Comparison of ENCODE assay signal across 9 cellular contexts in the genomic region with DNA sequence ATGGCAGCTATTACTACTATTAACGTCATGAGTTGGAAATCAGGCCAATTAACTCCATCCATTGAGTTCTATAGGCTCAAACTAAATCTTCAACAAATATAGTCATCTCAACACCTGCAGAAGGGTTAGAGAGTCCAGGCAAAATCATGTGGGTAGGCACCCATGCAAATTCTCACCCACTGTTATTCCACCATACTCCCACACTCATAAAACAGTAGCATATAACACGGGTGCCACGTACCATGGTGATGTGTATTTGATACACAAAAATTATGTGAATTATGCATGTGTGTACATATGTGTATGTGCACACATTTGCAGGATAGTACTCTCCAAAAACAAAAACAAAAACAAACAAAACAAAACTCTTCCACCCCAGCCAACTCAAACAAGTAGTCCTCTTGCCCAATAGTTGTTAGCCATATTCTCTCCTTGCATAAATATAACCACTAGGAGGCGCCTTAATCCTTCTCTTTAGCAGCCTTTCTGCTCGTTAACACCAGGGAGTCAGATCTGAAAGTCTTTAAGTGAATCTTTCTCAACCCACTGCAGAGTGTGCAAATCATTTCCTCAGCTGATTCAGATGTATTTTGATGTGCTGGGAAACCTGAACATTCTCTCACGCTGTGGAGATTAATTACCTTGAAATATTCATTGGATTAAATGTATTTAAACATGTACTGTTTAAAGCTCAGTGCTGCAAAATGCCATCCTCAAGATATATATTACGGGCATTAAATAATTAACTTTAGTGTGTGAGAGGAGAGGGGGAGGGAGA. TPM values are rescaled to one million over a fixed set of nuclear protein-coding genes. Genes with fewer than 3 reads are reported as not detected.
DNase-seq lines count a peak whose midpoint lies in the region; ATAC-seq and TF ChIP-seq lines count a peak whose summit lies in the region.
"Had no signal": no experiment of that assay in that cellular context is flagged by ENCODE, and none has a peak within 500 bp of the region (broad histone marks: within the 10 kb centered on the region; RNA-seq: fewer than 3 reads in every experiment).

No MANE protein-coding gene starts in this region.

- peaks cover 5% of the 10 kb centered on the region for H3K36me3 Mint-ChIP-seq in Calu3 (ENCODE audit: insufficient read depth, unreplicated experiment)
- no peaks in the 10 kb centered on the region for H3K36me3 Mint-ChIP-seq in activated naive CD8-positive, alpha-beta T cell treated with anti-CD3 and anti-CD28 coated beads, Interleukin-2, amount 50 U/mL, for 24 hours (ENCODE audit: low read depth)

- TF ChIP-seq CTCF in Calu3 (IDR thresholded peaks at IDR 0.05; ENCODE audit: unreplicated experiment) (peak; percentile 83), left ventricle myocardium inferior (IDR thresholded peaks at IDR 0.05; ENCODE audit: borderline replicate concordance) (peak; percentile 85)

- intact Hi-C loops in Calu3 (cut with micrococcal nuclease; ENCODE audit: unreplicated experiment): loop anchor here (1.0 to 5.0 kb wide), 4 partner anchors 80 to 202 kb away; no protein-coding TSS in a partner anchor
- intact Hi-C loops in left ventricle myocardium inferior (cut with micrococcal nuclease): loop anchor here (5.0 to 10.0 kb wide), 2 partner anchors 117 to 135 kb away; no protein-coding TSS in a partner anchor
- intact Hi-C loops in sciatic nerve (cut with DNase I): no loop called here

- CTCF ChIA-PET in Calu3 (lab: Charles Lee): interaction anchor here (0.5 to 2.9 kb wide), 13 partner anchors 30 to 510 kb away, joined by 3 to 16 read pairs (median 4); a partner anchor contains a TSS

- peaks cover 8% of the 10 kb centered on the region for H3K36me3 ChIP-seq in left ventricle myocardium inferior

- H3K9me3 Mint-ChIP-seq in Calu3 (ENCODE audit: low read depth, unreplicated experiment): no peaks in the 10 kb centered on the region
- no peaks in the 10 kb centered on the region for H3K9me3 Mint-ChIP-seq in activated naive CD8-positive, alpha-beta T cell treated with anti-CD3 and anti-CD28 coated beads, Interleukin-2, amount 50 U/mL, for 24 hours

- H3K27ac ChIP-seq in left ventricle myocardium inferior (replicated peaks): no peak overlapping the region

- no peaks in the 10 kb centered on the region for H3K9me3 ChIP-seq in left ventricle myocardium inferior (replicated peaks)

- H3K4me3 ChIP-seq in left ventricle myocardium inferior: no peak overlapping the region

- BruUV-seq in Calu3 (replicated peaks; lab: Mats Ljungman, UMichigan): no TSS peak

- no peak overlapping the region for H3K4me3 Mint-ChIP-seq in Calu3 (ENCODE audit: low read depth, unreplicated experiment)
- no peak overlapping the region for H3K4me3 Mint-ChIP-seq in activated naive CD8-positive, alpha-beta T cell treated with anti-CD3 and anti-CD28 coated beads, Interleukin-2, amount 50 U/mL, for 24 hours

- DNase-seq in Calu3: peak; percentile 73
- peak; percentile 52 for DNase-seq in NCI-H460 (ENCODE audit: extremely low read depth, low read depth)
- no peak for DNase-seq in activated naive CD8-positive, alpha-beta T cell treated with anti-CD3 and anti-CD28 coated beads, Interleukin-2, amount 50 U/mL, for 24 hours
- DNase-seq in left ventricle myocardium inferior: no peak
- no peak for DNase-seq in sciatic nerve (ENCODE audit: low spot score)
- no peak for DNase-seq in activated effector memory CD4-positive, alpha-beta T cell treated with Interleukin-2 at 50 U/mL for 16 hours

- no peaks in the 10 kb centered on the region for H3K4me1 Mint-ChIP-seq in Calu3 (ENCODE audit: low read depth, unreplicated experiment)
- H3K4me1 Mint-ChIP-seq in activated naive CD8-positive, alpha-beta T cell treated with anti-CD3 and anti-CD28 coated beads, Interleukin-2, amount 50 U/mL, for 24 hours: no peaks in the 10 kb centered on the region

- no peaks in the 10 kb centered on the region for H3K27me3 ChIP-seq in left ventricle myocardium inferior (ENCODE audit: low read depth)

- H3K27me3 Mint-ChIP-seq in Calu3 (ENCODE audit: unreplicated experiment): no peaks in the 10 kb centered on the region
- no peaks in the 10 kb centered on the region for H3K27me3 Mint-ChIP-seq in activated naive CD8-positive, alpha-beta T cell treated with anti-CD3 and anti-CD28 coated beads, Interleukin-2, amount 50 U/mL, for 24 hours

- H3K27ac Mint-ChIP-seq in Calu3 (ENCODE audit: unreplicated experiment): no peak overlapping the region
- no peak overlapping the region for H3K27ac Mint-ChIP-seq in activated naive CD8-positive, alpha-beta T cell treated with anti-CD3 and anti-CD28 coated beads, Interleukin-2, amount 50 U/mL, for 24 hours

- no peaks in the 10 kb centered on the region for H3K4me1 ChIP-seq in left ventricle myocardium inferior

- ATAC-seq in GM19324 (IDR thresholded peaks at IDR 0.05; ENCODE audit: low FRiP score, unreplicated experiment) (peak; percentile 54), HG03469 (IDR thresholded peaks at IDR 0.05; ENCODE audit: unreplicated experiment) (peak; percentile 55), sciatic nerve (peak; percentile 90)
- ATAC-seq in activated naive CD8-positive, alpha-beta T cell treated with anti-CD3 and anti-CD28 coated beads, Interleukin-2, amount 50 U/mL, for 24 hours: peak; percentile 66

RNA-seq across cellular contexts. Expression of a gene that starts 38.0 kb away (rescaled TPM):
- total RNA-seq in Calu3 (2022) (219 and 223 TPM in 2 replicates), left ventricle myocardium inferior (68.8 TPM), sciatic nerve (96.6 TPM)
- total RNA-seq in NCI-H460 (2014; rRNA removed; shearing (Covaris generic)): 85.3 and 93.5 TPM in 2 replicates
- 38.8 and 53.7 TPM in 2 replicates for polyA plus RNA-seq in NCI-H460 (2014; cell fraction: nucleus; rRNA removed)

RNA-seq across cellular contexts. Expression of a gene that starts 48.8 kb away (rescaled TPM):
- total RNA-seq in Calu3 (2022) (not detected in 2 replicates), left ventricle myocardium inferior (not detected), sciatic nerve (not detected)
- total RNA-seq in NCI-H460 (2014; rRNA removed; shearing (Covaris generic)): not detected in 2 replicates
- polyA plus RNA-seq in NCI-H460 (2014; cell fraction: nucleus; rRNA removed): not detected in 2 replicates
- total RNA-seq: T-helper 1 cell treated with Interleukin-12 subunit alpha and Interleukin-12 subunit beta and Interleukin-4 antibody, amounts not matched to agents 30 ng/mL and 1 ng/mL, for 36 hours had no signal

Comparison
In these comparisons a context has a peak if more than half of its experiments do, and no peak if none do; other contexts are left out.
1. DNase-seq: peak in Calu3 (single experiment) and NCI-H460 (single experiment); none in activated naive CD8-positive, alpha-beta T cell treated with anti-CD3 and anti-CD28 coated beads, Interleukin-2, amount 50 U/mL, for 24 hours (single experiment), left ventricle myocardium inferior (single experiment), sciatic nerve (single experiment) and activated effector memory CD4-positive, alpha-beta T cell treated with Interleukin-2 at 50 U/mL for 16 hours (single experiment).
2. Peak in every context shown above with its lines, with median percentiles within 50 percentile points of each other: ATAC-seq.